Comparison of ENCODE assay signal across 21 cellular contexts in genomic region chr5:76504901-76505564, GRCh38.
"Had no signal": no experiment of that assay in that cellular context is flagged by ENCODE, and none has a peak within 500 bp of the region (broad histone marks: within the 10 kb centered on the region; RNA-seq: fewer than 3 reads in every experiment).

No MANE protein-coding gene starts in this region.

- H3K36me3 ChIP-seq: left ventricle myocardium inferior, neutrophil, pancreas, right atrium auricular region, thoracic aorta, vagina had no signal

- H3K9me3 ChIP-seq: left ventricle myocardium inferior, neutrophil, pancreas, psoas muscle, right atrium auricular region, spleen, thoracic aorta, vagina had no signal

- H3K4me3 Mint-ChIP-seq: activated CD4-positive, alpha-beta memory T cell treated with anti-CD3 and anti-CD28 coated beads, Interleukin-2, amount 10 ng/mL, durations not matched to agents 7 days and 5 days; activated naive CD8-positive, alpha-beta T cell treated with anti-CD3 and anti-CD28 coated beads for 36 hours; activated T-helper 1 cell treated with anti-CD3 and anti-CD28 coated beads, Interleukin-12 subunit alpha, Interleukin-12 subunit beta, Interleukin-2, Interleukin-4 antibody, amounts not matched to agents 30 ng/mL and 10 ng/mL and 1 ng/mL, durations not matched to agents 14 hours and 24 hours and 36 hours; mesothelial cell of epicardium; nephron; T-helper 1 cell treated with Interleukin-12 subunit alpha and Interleukin-12 subunit beta and Interleukin-4 antibody, amounts not matched to agents 30 μg/mL and 1 μg/mL, for 36 hours; type B pancreatic cell had no signal

- H3K27ac ChIP-seq: foreskin keratinocyte, left ventricle myocardium inferior, neutrophil, pancreas, psoas muscle, right atrium auricular region, spleen, thoracic aorta, vagina had no signal

- H3K9me3 Mint-ChIP-seq: activated CD4-positive, alpha-beta memory T cell treated with anti-CD3 and anti-CD28 coated beads, Interleukin-2, amount 10 ng/mL, durations not matched to agents 7 days and 5 days; activated naive CD8-positive, alpha-beta T cell treated with anti-CD3 and anti-CD28 coated beads for 36 hours; activated T-helper 1 cell treated with anti-CD3 and anti-CD28 coated beads, Interleukin-12 subunit alpha, Interleukin-12 subunit beta, Interleukin-2, Interleukin-4 antibody, amounts not matched to agents 30 ng/mL and 10 ng/mL and 1 ng/mL, durations not matched to agents 14 hours and 24 hours and 36 hours; mesothelial cell of epicardium; nephron; T-helper 1 cell treated with Interleukin-12 subunit alpha and Interleukin-12 subunit beta and Interleukin-4 antibody, amounts not matched to agents 30 μg/mL and 1 μg/mL, for 36 hours; type B pancreatic cell had no signal

- H3K27me3 Mint-ChIP-seq: activated CD4-positive, alpha-beta memory T cell treated with anti-CD3 and anti-CD28 coated beads, Interleukin-2, amount 10 ng/mL, durations not matched to agents 7 days and 5 days; activated naive CD8-positive, alpha-beta T cell treated with anti-CD3 and anti-CD28 coated beads for 36 hours; type B pancreatic cell had no signal

- H3K36me3 Mint-ChIP-seq: activated naive CD8-positive, alpha-beta T cell treated with anti-CD3 and anti-CD28 coated beads for 36 hours; mesothelial cell of epicardium; type B pancreatic cell had no signal

- H3K27me3 ChIP-seq: foreskin keratinocyte, neutrophil, pancreas, right atrium auricular region, spleen, vagina had no signal

- H3K4me3 ChIP-seq: left ventricle myocardium inferior, pancreas, psoas muscle, right atrium auricular region, spleen, thoracic aorta, vagina had no signal

- ATAC-seq: foreskin keratinocyte, psoas muscle had no signal

- H3K4me1 Mint-ChIP-seq: nephron had no signal

- H3K4me1 ChIP-seq: foreskin keratinocyte, left ventricle myocardium inferior, pancreas, psoas muscle, right atrium auricular region, vagina had no signal

- H3K27ac Mint-ChIP-seq: activated CD4-positive, alpha-beta memory T cell treated with anti-CD3 and anti-CD28 coated beads, Interleukin-2, amount 10 ng/mL, durations not matched to agents 7 days and 5 days; activated naive CD8-positive, alpha-beta T cell treated with anti-CD3 and anti-CD28 coated beads for 36 hours; activated T-helper 1 cell treated with anti-CD3 and anti-CD28 coated beads, Interleukin-12 subunit alpha, Interleukin-12 subunit beta, Interleukin-2, Interleukin-4 antibody, amounts not matched to agents 30 ng/mL and 10 ng/mL and 1 ng/mL, durations not matched to agents 14 hours and 24 hours and 36 hours; mesothelial cell of epicardium; nephron; T-helper 1 cell treated with Interleukin-12 subunit alpha and Interleukin-12 subunit beta and Interleukin-4 antibody, amounts not matched to agents 30 μg/mL and 1 μg/mL, for 36 hours; type B pancreatic cell had no signal

- DNase-seq: activated CD4-positive, alpha-beta memory T cell treated with anti-CD3 and anti-CD28 coated beads, Interleukin-2, amount 10 ng/mL, durations not matched to agents 7 days and 5 days; activated CD4-positive, alpha-beta T cell treated with anti-CD3 and anti-CD28 coated beads for 48 hours; activated naive CD8-positive, alpha-beta T cell treated with anti-CD3 and anti-CD28 coated beads for 36 hours; amniotic stem cell; effector CD4-positive, alpha-beta T cell; foreskin keratinocyte; left ventricle myocardium inferior; pancreas; psoas muscle; spleen; stimulated activated CD4-positive, alpha-beta T cell treated with anti-CD3 and anti-CD28 coated beads, Interleukin-4, amount 100 ng/mL, for 1 hour; stimulated activated naive CD4-positive, alpha-beta T cell treated with Interleukin-2 at 50 U/mL for 16 hours had no signal

- FAIRE-seq: pancreas had no signal
